ENCODE assay signal across 8 cellular contexts in the genomic region with DNA sequence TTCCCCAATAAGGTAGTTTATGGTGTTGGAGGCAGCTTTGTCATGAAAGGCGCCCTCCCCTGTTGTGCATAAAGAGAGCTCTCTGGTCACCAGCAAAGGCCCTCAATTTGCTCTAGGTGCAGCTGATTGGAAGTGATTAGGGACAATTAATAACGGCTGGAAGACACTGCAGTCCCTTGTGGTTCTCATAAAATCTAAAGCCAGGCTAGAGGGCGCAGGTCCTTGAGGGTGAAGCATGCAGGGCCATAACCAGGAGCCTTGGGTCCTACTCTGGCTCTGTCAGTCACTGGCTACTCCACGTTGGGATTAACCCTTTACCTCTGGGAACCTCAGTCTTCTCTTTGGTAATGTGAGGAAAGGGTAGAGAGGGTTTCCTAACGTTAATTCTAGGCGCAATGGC. TPM values are rescaled to one million over a fixed set of nuclear protein-coding genes. Genes with fewer than 3 reads are reported as not detected.
A peak's percentile ranks its signal among the peaks of the same experiment; 100 is the strongest.
DNase-seq lines count a peak whose midpoint lies in the region; ATAC-seq, FAIRE-seq and TF ChIP-seq lines count a peak whose summit lies in the region.

No MANE protein-coding gene starts in this region.

- H3K36me3 Mint-ChIP-seq in CD4-positive, CD25-positive, alpha-beta regulatory T cell = no peaks in the 10 kb centered on the region
- peaks cover 2% of the 10 kb centered on the region for H3K36me3 Mint-ChIP-seq in astrocyte (ENCODE audit: low read depth, unreplicated experiment)

- peaks cover 15% of the 10 kb centered on the region for H3K27me3 ChIP-seq in CD4-positive, CD25-positive, alpha-beta regulatory T cell (ENCODE audit: control insufficient read depth, insufficient read depth, low read length)
- H3K27me3 ChIP-seq in astrocyte (ENCODE audit: insufficient read depth, low read length) (peaks cover 7% of the 10 kb centered on the region), tibial artery (no peaks in the 10 kb centered on the region)

- peaks cover 19% of the 10 kb centered on the region for H3K27me3 Mint-ChIP-seq in CD4-positive, CD25-positive, alpha-beta regulatory T cell
- peaks cover 8% of the 10 kb centered on the region for H3K27me3 Mint-ChIP-seq in astrocyte (ENCODE audit: low read depth, unreplicated experiment)

- H2AFZ ChIP-seq in astrocyte (ENCODE audit: low read depth, low read length) = peak overlapping the region; percentile 83

- H3K4me2 ChIP-seq in astrocyte (ENCODE audit: low read length) = peak overlapping the region; percentile 98

- peak overlapping the region; percentile 96 for H3K4me3 ChIP-seq in CD4-positive, CD25-positive, alpha-beta regulatory T cell (ENCODE audit: low read depth, low read length)
- H3K4me3 ChIP-seq in astrocyte (ENCODE audit: insufficient read depth, low read depth, low read length) = peak overlapping the region; percentile 90
- H3K4me3 ChIP-seq in tibial artery = peak overlapping the region; percentile 75 to 84

- no peaks in the 10 kb centered on the region for H3K9me3 ChIP-seq in CD4-positive, CD25-positive, alpha-beta regulatory T cell (ENCODE audit: control insufficient read depth in 2 of 2, low read length in 2 of 2)
- no peaks in the 10 kb centered on the region for H3K9me3 ChIP-seq in astrocyte (ENCODE audit: insufficient read depth, low read depth, low read length)
- no peaks in the 10 kb centered on the region for H3K9me3 ChIP-seq in tibial artery

- no peak for ATAC-seq in CD4-positive, CD25-positive, alpha-beta regulatory T cell (ENCODE audit: low read depth in 2 of 2)
- ATAC-seq in GM19043 (IDR thresholded peaks at IDR 0.05; ENCODE audit: low read depth, unreplicated experiment) (peak; percentile 6), GM19324 (IDR thresholded peaks at IDR 0.05; ENCODE audit: low FRiP score, unreplicated experiment) (no peak)

- H3K4me1 Mint-ChIP-seq in CD4-positive, CD25-positive, alpha-beta regulatory T cell = peaks cover 0 to 33% (median 24%) of the 10 kb centered on the region in 4 donors
- H3K4me1 Mint-ChIP-seq in astrocyte (ENCODE audit: low read depth, unreplicated experiment) = peaks cover 9% of the 10 kb centered on the region

- peak overlapping the region; percentile 92 for H3K27ac ChIP-seq in CD4-positive, CD25-positive, alpha-beta regulatory T cell (ENCODE audit: insufficient read depth, low read length, poor library complexity, severe bottlenecking)
- H3K27ac ChIP-seq in astrocyte (ENCODE audit: low read depth, low read length) = peak overlapping the region; percentile 92
- H3K27ac ChIP-seq in tibial artery = peak overlapping the region; percentile 91 to 93

- H3K4me1 ChIP-seq in CD4-positive, CD25-positive, alpha-beta regulatory T cell (ENCODE audit: control insufficient read depth, insufficient read depth, low read length, poor library complexity, severe bottlenecking) = peaks cover 25% of the 10 kb centered on the region
- H3K4me1 ChIP-seq in astrocyte (ENCODE audit: insufficient read depth, low read length) (peaks cover 12% of the 10 kb centered on the region), tibial artery (peaks cover 0 to 58% (median 28%) of the 10 kb centered on the region in 4 donors)

- DNase-seq in CD4-positive, CD25-positive, alpha-beta regulatory T cell = no peak
- DNase-seq in NCI-H146 treated with DMSO at 0.1 percent for 48 hours (lab: John Stamatoyannopoulos, UW; ENCODE audit: unreplicated experiment) (peak; percentile 17), astrocyte (ENCODE audit: low read depth) (no peak), left kidney (ENCODE audit: low read depth, low spot score) (peak; percentile 41), tibial artery (no peak), activated gamma-delta T cell (lab: John Stamatoyannopoulos, UW) (no peak)

- H3K4me3 Mint-ChIP-seq in CD4-positive, CD25-positive, alpha-beta regulatory T cell = peak overlapping the region; percentile 90 to 99 (median 98)
- peak overlapping the region; percentile 90 for H3K4me3 Mint-ChIP-seq in astrocyte (ENCODE audit: unreplicated experiment)

- peak overlapping the region; percentile 15 to 98 (median 98) for H3K27ac Mint-ChIP-seq in CD4-positive, CD25-positive, alpha-beta regulatory T cell
- H3K27ac Mint-ChIP-seq in astrocyte (ENCODE audit: unreplicated experiment) = peak overlapping the region; percentile 95

- no peaks in the 10 kb centered on the region for H3K9me3 Mint-ChIP-seq in CD4-positive, CD25-positive, alpha-beta regulatory T cell
- H3K9me3 Mint-ChIP-seq in astrocyte (ENCODE audit: unreplicated experiment) = no peaks in the 10 kb centered on the region

- peaks cover 31% of the 10 kb centered on the region for H4K20me1 ChIP-seq in astrocyte (ENCODE audit: insufficient read depth, low read length)

- peaks cover 55% of the 10 kb centered on the region for H3K79me2 ChIP-seq in astrocyte (ENCODE audit: insufficient read depth, low read length)

- no peak for FAIRE-seq in astrocyte (lab: Jason Lieb, UNC)

- TF ChIP-seq CTCF in astrocyte (IDR thresholded peaks at IDR 0.05; ENCODE audit: insufficient read depth, low read depth, low read length) (no peak), tibial artery (IDR thresholded peaks at IDR 0.05) (no peak)

- peak overlapping the region; percentile 94 for H3K9ac ChIP-seq in astrocyte (ENCODE audit: low read length)

- intact Hi-C loops in tibial artery (cut with DNase I; ENCODE audit: low total_unique reads) = no loop called here

- H3K36me3 ChIP-seq in CD4-positive, CD25-positive, alpha-beta regulatory T cell (ENCODE audit: control insufficient read depth, insufficient read depth, low read length) = no peaks in the 10 kb centered on the region
- H3K36me3 ChIP-seq in astrocyte (ENCODE audit: insufficient read depth, low read length) = no peaks in the 10 kb centered on the region
- no peaks in the 10 kb centered on the region for H3K36me3 ChIP-seq in tibial artery

RNA-seq across cellular contexts. Expression of a gene that starts 1.9 kb away (rescaled TPM):
- total RNA-seq in CD4-positive, CD25-positive, alpha-beta regulatory T cell = 36.5 TPM
- polyA plus RNA-seq in CD4-positive, CD25-positive, alpha-beta regulatory T cell = 10 to 100 TPM in 3 of 4 donors, 1 to 10 TPM in 1; 6.1 to 13.9 (median 11.0) TPM
- total RNA-seq in astrocyte = 38.0 and 44.8 TPM in 2 replicates

Comparison
In these comparisons a context has a peak if more than half of its experiments do, and no peak if none do; other contexts are left out.
1. DNase-seq: peak in NCI-H146 treated with DMSO at 0.1 percent for 48 hours (single experiment) and left kidney (single experiment); none in CD4-positive, CD25-positive, alpha-beta regulatory T cell (0 of 3), astrocyte (single experiment), tibial artery (0 of 2) and activated gamma-delta T cell (single experiment).
2. Peak in every context shown above with its lines, with median percentiles within 50 percentile points of each other: H3K27ac ChIP-seq and H3K4me3 ChIP-seq.